In the genomic region with DNA sequence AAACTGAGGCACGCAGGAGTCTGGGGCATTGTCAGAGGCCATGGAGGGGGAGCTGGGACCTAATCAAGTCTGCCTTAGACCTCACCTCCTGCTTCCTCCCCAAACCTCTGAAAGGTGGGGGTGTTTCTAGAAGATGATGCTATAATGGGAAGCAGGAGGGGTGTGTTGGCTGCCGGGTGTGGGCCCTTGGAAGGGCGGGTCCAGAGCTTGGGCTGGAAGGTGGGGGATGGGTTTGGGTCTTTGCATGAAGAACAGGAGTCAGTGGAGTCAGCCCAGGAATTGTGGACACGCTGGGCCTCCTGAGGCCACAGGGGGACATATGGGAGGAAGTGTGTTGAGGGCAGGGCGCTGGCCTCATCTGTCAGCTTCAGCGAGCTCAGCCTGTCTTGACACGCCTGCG, we compare ENCODE assay signal across 1 cellular context.
TF ChIP-seq lines count a peak whose summit lies in the region.

No MANE protein-coding gene starts in this region.

TF ChIP-seq in IMR-90, 13 proteins besides CTCF, POLR2A, EP300 and RAD21:
- TF ChIP-seq ELK1 (IDR thresholded peaks at IDR 0.05; ENCODE audit: borderline replicate concordance, low read depth, low read length) (no peak), MAFK (IDR thresholded peaks at IDR 0.05; ENCODE audit: low read depth, low read length) (no peak), BHLHE40 (IDR thresholded peaks at IDR 0.05; ENCODE audit: low read depth, low read length) (no peak), MAZ (IDR thresholded peaks at IDR 0.05; ENCODE audit: borderline replicate concordance, low read depth, low read length) (no peak), CHD1 (IDR thresholded peaks at IDR 0.05; ENCODE audit: low read depth, low read length) (no peak), CEBPB (IDR thresholded peaks at IDR 0.05; ENCODE audit: low read depth, low read length) (no peak), FOS (IDR thresholded peaks at IDR 0.05; ENCODE audit: low read depth, low read length) (no peak), USF2 (IDR thresholded peaks at IDR 0.05; ENCODE audit: low read depth, low read length) (no peak), MXI1 (IDR thresholded peaks at IDR 0.05; ENCODE audit: borderline replicate concordance, low read depth, low read length) (no peak), NFE2L2 (IDR thresholded peaks at IDR 0.05; ENCODE audit: low read depth, low read length) (no peak), RFX5 (IDR thresholded peaks at IDR 0.05; ENCODE audit: low read depth, low read length) (no peak), SMC3 (IDR thresholded peaks at IDR 0.05; ENCODE audit: low read depth, low read length) (no peak)
